ENCODE assay signal across 11 cellular contexts in genomic region chr11:6647282-6647679, GRCh38. TPM values are rescaled to one million over a fixed set of nuclear protein-coding genes. Genes with fewer than 3 reads are reported as not detected.
DNase-seq lines count a peak whose midpoint lies in the region; FAIRE-seq and TF ChIP-seq lines count a peak whose summit lies in the region.
"Had no signal": no experiment of that assay in that cellular context is flagged by ENCODE, and none has a peak within 500 bp of the region (broad histone marks: within the 10 kb centered on the region; RNA-seq: fewer than 3 reads in every experiment).

No MANE protein-coding gene starts in this region.

- TF ChIP-seq POLR2A in endothelial cell of umbilical vein (IDR thresholded peaks at IDR 0.05; ENCODE audit: low read depth, low read length) (no peak), tibial nerve (IDR thresholded peaks at IDR 0.05) (no peak), ovary (IDR thresholded peaks at IDR 0.05) (no peak)

- TF ChIP-seq EP300 in tibial nerve (IDR thresholded peaks at IDR 0.05) (no peak), ovary (IDR thresholded peaks at IDR 0.05) (no peak)

- DNase-seq in Karpas-422 = no peak
- DNase-seq in endothelial cell of umbilical vein (ENCODE audit: low read depth, low spot score) = peak; percentile 67
- peak; percentile 54 to 69 for DNase-seq in lung microvascular endothelial cell (ENCODE audit: low read depth in 2 of 2)
- DNase-seq in tibial nerve (ENCODE audit: low spot score in 2 of 2) = no peak
- DNase-seq in ovary = no peak
- no peak for DNase-seq in G401 (ENCODE audit: low spot score)
- DNase-seq in activated T-cell treated with anti-CD3 and anti-CD28 coated beads for 4 hours = no peak
- no peak for DNase-seq in NCI-H1092 (lab: John Stamatoyannopoulos, UW)
- DNase-seq: NCI-H2081 treated with DMSO at 0.1 percent for 48 hours, SW 1271 had no signal

- BruUV-seq in endothelial cell of umbilical vein (replicated peaks; lab: Mats Ljungman, UMichigan) = no TSS peak

- 62 to 63% methylated on average over 5 of the region's 5 CpGs for WGBS in tibial nerve, 2 donors
- 23 to 40% (median 32%) methylated on average over 5 of the region's 5 CpGs for WGBS in ovary, 3 donors

- intact Hi-C loops in endothelial cell of umbilical vein (cut with micrococcal nuclease) (loop anchor here (1.0 kb wide), 2 partner anchors 35 to 48 kb away; partner anchors contain the start of gene TAF10), ovary (cut with DNase I) (no loop called here)

- no peak overlapping the region for H3K4me3 ChIP-seq in Karpas-422 (ENCODE audit: low read length)
- no peak overlapping the region for H3K4me3 ChIP-seq in endothelial cell of umbilical vein (replicated peaks in 1 of 3; ENCODE audit: insufficient read depth in 1 of 3, low read depth in 1 of 3, low read length in 3 of 3)
- H3K4me3 ChIP-seq in tibial nerve = no peak overlapping the region
- H3K4me3 ChIP-seq in ovary = no peak overlapping the region

- H3K9me3 ChIP-seq in Karpas-422 (ENCODE audit: low read length) (no peaks in the 10 kb centered on the region), endothelial cell of umbilical vein (replicated peaks; ENCODE audit: control insufficient read depth, insufficient read depth, low read length) (no peaks in the 10 kb centered on the region), tibial nerve (no peaks in the 10 kb centered on the region), ovary (no peaks in the 10 kb centered on the region)

- dilution Hi-C loops in endothelial cell of umbilical vein (cut with MboI; ENCODE audit: extremely low pct_ligation_motif_present, low sequenced_read_pairs) = no loop called here

- peak; percentile 96 for FAIRE-seq in endothelial cell of umbilical vein (lab: Jason Lieb, UNC)
- FAIRE-seq: keratinocyte had no signal

- H3K4me2 ChIP-seq in Karpas-422 (ENCODE audit: low read depth, low read length, poor library complexity, severe bottlenecking) (peak overlapping the region; percentile 18), endothelial cell of umbilical vein (ENCODE audit: insufficient read depth, low read length) (peak overlapping the region; percentile 55)

- H3K36me3 ChIP-seq in Karpas-422 (ENCODE audit: insufficient read depth, low read length) = no peaks in the 10 kb centered on the region
- no peaks in the 10 kb centered on the region for H3K36me3 ChIP-seq in endothelial cell of umbilical vein (ENCODE audit: control insufficient read depth in 2 of 2, extremely low read depth in 1 of 2, insufficient read depth in 2 of 2, low read length in 2 of 2)
- H3K36me3 ChIP-seq in tibial nerve = no peaks in the 10 kb centered on the region
- no peaks in the 10 kb centered on the region for H3K36me3 ChIP-seq in ovary

- CTCF ChIA-PET in endothelial cell of umbilical vein (lab: Charles Lee) = interaction anchor here (0.7 to 2.4 kb wide), 12 partner anchors 9 to 268 kb away, joined by 3 to 19 read pairs (median 4); partner anchors contain the start of gene MRPL17

- no peaks in the 10 kb centered on the region for H3K79me2 ChIP-seq in Karpas-422 (ENCODE audit: low read length)
- peaks cover 4% of the 10 kb centered on the region for H3K79me2 ChIP-seq in endothelial cell of umbilical vein (ENCODE audit: control insufficient read depth, insufficient read depth, low read length)

- H3K27ac ChIP-seq in Karpas-422 (ENCODE audit: low read length) = no peak overlapping the region
- peak overlapping the region; percentile 84 for H3K27ac ChIP-seq in endothelial cell of umbilical vein (ENCODE audit: insufficient read depth, low read depth, low read length)
- H3K27ac ChIP-seq in tibial nerve = peak overlapping the region in 3 of 4 donors; percentile 60 to 74 (median 72)
- peak overlapping the region in 1 of 2 donors; percentile 8 for H3K27ac ChIP-seq in ovary

- in situ Hi-C loops in G401 (cut with HindIII; ENCODE audit: low sequenced_read_pairs) = no loop called here

- H2AFZ ChIP-seq in Karpas-422 (ENCODE audit: low read length) (peak overlapping the region; percentile 90; the same call in 1 of the 2 replicates), endothelial cell of umbilical vein (ENCODE audit: low read depth, low read length) (peak overlapping the region; percentile 16)

- H3K27me3 ChIP-seq in Karpas-422 (ENCODE audit: low read length) (no peaks in the 10 kb centered on the region), endothelial cell of umbilical vein (ENCODE audit: control insufficient read depth in 2 of 2, insufficient read depth in 2 of 2, low read length in 2 of 2) (no peaks in the 10 kb centered on the region), tibial nerve (peaks cover 0 to 22% of the 10 kb centered on the region in 2 donors), ovary (no peaks in the 10 kb centered on the region)

- no peaks in the 10 kb centered on the region for H3K9me2 ChIP-seq in Karpas-422 (replicated peaks; ENCODE audit: insufficient read depth, low read length)

- peaks cover 12% of the 10 kb centered on the region for H3K4me1 ChIP-seq in Karpas-422 (ENCODE audit: low read length)
- H3K4me1 ChIP-seq in endothelial cell of umbilical vein (ENCODE audit: control insufficient read depth, extremely low read depth, insufficient read depth, low read length) = peaks cover 37% of the 10 kb centered on the region
- H3K4me1 ChIP-seq in tibial nerve = peaks cover 0 to 38% (median 28%) of the 10 kb centered on the region in 4 donors
- H3K4me1 ChIP-seq in ovary (ENCODE audit: insufficient read depth) = peaks cover 17% of the 10 kb centered on the region

- POLR2A ChIA-PET in endothelial cell of umbilical vein (lab: Charles Lee) = interaction anchor here (2.3 kb wide), 1 partner anchor 11 kb away, joined by 11 read pairs; no protein-coding TSS in a partner anchor

- no peak for TF ChIP-seq CTCF in endothelial cell of umbilical vein (IDR thresholded peaks at IDR 0.05; ENCODE audit: extremely low read depth in 1 of 2, insufficient read depth in 1 of 2, low read depth in 1 of 2, low read length in 2 of 2)
- TF ChIP-seq CTCF in tibial nerve (IDR thresholded peaks at IDR 0.05) = no peak
- TF ChIP-seq CTCF in ovary (IDR thresholded peaks at IDR 0.05) = no peak

- H3K9ac ChIP-seq in Karpas-422 (ENCODE audit: low read length) (peak overlapping the region; percentile 25), endothelial cell of umbilical vein (replicated peaks; ENCODE audit: extremely low read depth, insufficient read depth, low read length) (peak overlapping the region; percentile 58)

- no peaks in the 10 kb centered on the region for H3K9me1 ChIP-seq in endothelial cell of umbilical vein (replicated peaks; ENCODE audit: control insufficient read depth, extremely low read depth, insufficient read depth, low read length)

- H4K20me1 ChIP-seq in Karpas-422 (ENCODE audit: insufficient read depth, low read depth, low read length) (no peaks in the 10 kb centered on the region), endothelial cell of umbilical vein (replicated peaks; ENCODE audit: control insufficient read depth, extremely low read depth, insufficient read depth, low read length) (no peaks in the 10 kb centered on the region)

RNA-seq across cellular contexts. Expression of gene DCHS1, which starts 8.3 kb away (rescaled TPM):
- total RNA-seq in Karpas-422 (2014; rRNA removed; shearing (Covaris generic); ENCODE audit: low replicate concordance) = 0.04 and 0.11 TPM in 2 replicates
- total RNA-seq in endothelial cell of umbilical vein = 73.0 and 73.1 TPM in 2 replicates
- 56.2 and 64.2 TPM in 2 replicates for polyA plus RNA-seq in endothelial cell of umbilical vein
- polyA plus RNA-seq in endothelial cell of umbilical vein (2011; cell fraction: cytosol; rRNA removed) = 31.1 and 35.9 TPM in 2 replicates
- 89.5 and 105 TPM in 2 replicates for polyA plus RNA-seq in endothelial cell of umbilical vein (2011; cell fraction: nucleus; rRNA removed)
- polyA plus RNA-seq in endothelial cell of umbilical vein (2012) = 52.6 and 58.4 TPM in 2 replicates
- 125 and 133 TPM in 2 replicates for polyA minus RNA-seq in endothelial cell of umbilical vein
- polyA minus RNA-seq in endothelial cell of umbilical vein (2011; cell fraction: cytosol; rRNA and poly(A)+ RNA removed) = not detected
- 59.4 and 70.9 TPM in 2 replicates for polyA minus RNA-seq in endothelial cell of umbilical vein (2011; cell fraction: nucleus; rRNA and poly(A)+ RNA removed)
- total RNA-seq in lung microvascular endothelial cell = 28.3 and 46.2 TPM in 2 replicates
- total RNA-seq in tibial nerve = 10 to 100 TPM; 12.6 to 27.8 (median 20.1) TPM
- 10 to 100 TPM; 14.8 to 36.8 (median 23.0) TPM for total RNA-seq in ovary
- polyA plus RNA-seq in ovary = 10 to 100 TPM in 1 of 2 donors, 1 to 10 TPM in 1; 5.2 to 20.2 TPM
- total RNA-seq in G401 (2014; rRNA removed; shearing (Covaris generic)) = 0.17 and 0.25 TPM in 2 replicates

RNA-seq across cellular contexts. Expression of gene TPP1, which starts 28.1 kb away (rescaled TPM):
- 41.5 and 45.5 TPM in 2 replicates for total RNA-seq in Karpas-422 (2014; rRNA removed; shearing (Covaris generic); ENCODE audit: low replicate concordance)
- total RNA-seq in endothelial cell of umbilical vein (101 and 124 TPM in 2 replicates), lung microvascular endothelial cell (61.2 and 69.2 TPM in 2 replicates), tibial nerve (10 to 100 TPM; 45.6 to 81.3 (median 58.0) TPM), ovary (10 to 100 TPM; 21.0 to 71.8 (median 58.2) TPM)
- polyA plus RNA-seq in endothelial cell of umbilical vein (219 and 224 TPM in 2 replicates), ovary (100 to 1,000 TPM in 1 of 2 donors, 10 to 100 TPM in 1; 40.5 to 360 TPM)
- 99.6 and 106 TPM in 2 replicates for polyA plus RNA-seq in endothelial cell of umbilical vein (2011; cell fraction: cytosol; rRNA removed)
- polyA plus RNA-seq in endothelial cell of umbilical vein (2011; cell fraction: nucleus; rRNA removed) = 233 and 244 TPM in 2 replicates
- 144 and 174 TPM in 2 replicates for polyA plus RNA-seq in endothelial cell of umbilical vein (2012)
- 171 and 223 TPM in 2 replicates for polyA minus RNA-seq in endothelial cell of umbilical vein
- 50.7 TPM for polyA minus RNA-seq in endothelial cell of umbilical vein (2011; cell fraction: cytosol; rRNA and poly(A)+ RNA removed)
- polyA minus RNA-seq in endothelial cell of umbilical vein (2011; cell fraction: nucleus; rRNA and poly(A)+ RNA removed) = 61.0 and 85.1 TPM in 2 replicates
- total RNA-seq in G401 (2014; rRNA removed; shearing (Covaris generic)) = 9.8 and 26.9 TPM in 2 replicates

RNA-seq across cellular contexts. Expression of gene TAF10, which starts 35.3 kb away (rescaled TPM):
- total RNA-seq in Karpas-422 (2014; rRNA removed; shearing (Covaris generic); ENCODE audit: low replicate concordance) = 158 and 192 TPM in 2 replicates
- 86.2 and 105 TPM in 2 replicates for total RNA-seq in endothelial cell of umbilical vein
- polyA plus RNA-seq in endothelial cell of umbilical vein = 149 and 208 TPM in 2 replicates
- polyA plus RNA-seq in endothelial cell of umbilical vein (2011; cell fraction: cytosol; rRNA removed) = 153 and 155 TPM in 2 replicates
- polyA plus RNA-seq in endothelial cell of umbilical vein (2011; cell fraction: nucleus; rRNA removed) = 91.4 and 134 TPM in 2 replicates
- polyA plus RNA-seq in endothelial cell of umbilical vein (2012) = 213 and 235 TPM in 2 replicates
- polyA minus RNA-seq in endothelial cell of umbilical vein = 80.6 and 94.6 TPM in 2 replicates
- polyA minus RNA-seq in endothelial cell of umbilical vein (2011; cell fraction: cytosol; rRNA and poly(A)+ RNA removed) = 63.8 TPM
- polyA minus RNA-seq in endothelial cell of umbilical vein (2011; cell fraction: nucleus; rRNA and poly(A)+ RNA removed) = 21.2 and 22.1 TPM in 2 replicates
- total RNA-seq in lung microvascular endothelial cell = 27.7 and 34.1 TPM in 2 replicates
- total RNA-seq in tibial nerve = 100 to 1,000 TPM; 148 to 235 (median 155) TPM
- 100 to 1,000 TPM in 2 of 7 donors, 10 to 100 TPM in 5; 45.1 to 109 (median 76.8) TPM for total RNA-seq in ovary
- 100 to 1,000 TPM in 1 of 2 donors, 10 to 100 TPM in 1; 40.0 to 183 TPM for polyA plus RNA-seq in ovary
- 62.1 and 64.5 TPM in 2 replicates for total RNA-seq in G401 (2014; rRNA removed; shearing (Covaris generic))

RNA-seq across cellular contexts. Expression of gene MRPL17, which starts 35.9 kb away (rescaled TPM):
- total RNA-seq in Karpas-422 (2014; rRNA removed; shearing (Covaris generic); ENCODE audit: low replicate concordance) = 55.4 and 67.3 TPM in 2 replicates
- 86.8 and 87.2 TPM in 2 replicates for total RNA-seq in endothelial cell of umbilical vein
- 61.7 and 67.6 TPM in 2 replicates for polyA plus RNA-seq in endothelial cell of umbilical vein
- polyA plus RNA-seq in endothelial cell of umbilical vein (2011; cell fraction: cytosol; rRNA removed) = 72.5 and 80.8 TPM in 2 replicates
- 34.5 and 39.1 TPM in 2 replicates for polyA plus RNA-seq in endothelial cell of umbilical vein (2011; cell fraction: nucleus; rRNA removed)
- polyA plus RNA-seq in endothelial cell of umbilical vein (2012) = 90.2 and 103 TPM in 2 replicates
- polyA minus RNA-seq in endothelial cell of umbilical vein = 42.4 and 46.0 TPM in 2 replicates
- polyA minus RNA-seq in endothelial cell of umbilical vein (2011; cell fraction: cytosol; rRNA and poly(A)+ RNA removed) = 67.5 TPM
- 10.6 and 12.9 TPM in 2 replicates for polyA minus RNA-seq in endothelial cell of umbilical vein (2011; cell fraction: nucleus; rRNA and poly(A)+ RNA removed)
- total RNA-seq in lung microvascular endothelial cell = 44.7 and 47.4 TPM in 2 replicates
- 10 to 100 TPM; 17.3 to 24.6 (median 21.6) TPM for total RNA-seq in tibial nerve
- 10 to 100 TPM; 23.0 to 37.9 (median 30.7) TPM for total RNA-seq in ovary
- 10 to 100 TPM; 28.2 to 30.1 TPM for polyA plus RNA-seq in ovary
- total RNA-seq in G401 (2014; rRNA removed; shearing (Covaris generic)) = 35.2 and 49.7 TPM in 2 replicates

RNA-seq across cellular contexts. Expression of gene ILK, which starts 43.7 kb away (rescaled TPM):
- 48.6 and 65.6 TPM in 2 replicates for total RNA-seq in Karpas-422 (2014; rRNA removed; shearing (Covaris generic); ENCODE audit: low replicate concordance)
- 221 and 233 TPM in 2 replicates for total RNA-seq in endothelial cell of umbilical vein
- polyA plus RNA-seq in endothelial cell of umbilical vein = 296 and 299 TPM in 2 replicates
- 264 and 294 TPM in 2 replicates for polyA plus RNA-seq in endothelial cell of umbilical vein (2011; cell fraction: cytosol; rRNA removed)
- 453 and 501 TPM in 2 replicates for polyA plus RNA-seq in endothelial cell of umbilical vein (2011; cell fraction: nucleus; rRNA removed)
- polyA plus RNA-seq in endothelial cell of umbilical vein (2012) = 152 and 160 TPM in 2 replicates
- polyA minus RNA-seq in endothelial cell of umbilical vein = 221 and 253 TPM in 2 replicates
- 85.9 TPM for polyA minus RNA-seq in endothelial cell of umbilical vein (2011; cell fraction: cytosol; rRNA and poly(A)+ RNA removed)
- polyA minus RNA-seq in endothelial cell of umbilical vein (2011; cell fraction: nucleus; rRNA and poly(A)+ RNA removed) = 81.1 and 90.3 TPM in 2 replicates
- total RNA-seq in lung microvascular endothelial cell = 95.9 and 109 TPM in 2 replicates
- 100 to 1,000 TPM; 139 to 148 (median 140) TPM for total RNA-seq in tibial nerve
- 100 to 1,000 TPM in 5 of 7 donors, 10 to 100 TPM in 2; 79.8 to 222 (median 140) TPM for total RNA-seq in ovary
- polyA plus RNA-seq in ovary = 100 to 1,000 TPM; 126 to 337 TPM
- total RNA-seq in G401 (2014; rRNA removed; shearing (Covaris generic)) = 112 and 149 TPM in 2 replicates

Comparison
In these comparisons a context has a peak if more than half of its experiments do, and no peak if none do; other contexts are left out.
1. DNase-seq: peak in endothelial cell of umbilical vein (single experiment) and lung microvascular endothelial cell (2 of 2); none in Karpas-422 (single experiment), tibial nerve (0 of 2), ovary (0 of 5), G401 (single experiment), activated T-cell treated with anti-CD3 and anti-CD28 coated beads for 4 hours (single experiment) and NCI-H1092 (single experiment).
2. RNA of gene DCHS1, which starts 8.3 kb away (total RNA-seq): 73.0 to 73.1 TPM in endothelial cell of umbilical vein, 28.3 to 46.2 TPM in lung microvascular endothelial cell, 12.6 to 27.8 TPM in tibial nerve and 14.8 to 36.8 TPM in ovary; 0.17 to 0.25 TPM in G401 and 0.04 to 0.11 TPM in Karpas-422; every median in the first group is over 10 times any median in the second.